23 cellular contexts compared by ENCODE assay signal in the genomic region with DNA sequence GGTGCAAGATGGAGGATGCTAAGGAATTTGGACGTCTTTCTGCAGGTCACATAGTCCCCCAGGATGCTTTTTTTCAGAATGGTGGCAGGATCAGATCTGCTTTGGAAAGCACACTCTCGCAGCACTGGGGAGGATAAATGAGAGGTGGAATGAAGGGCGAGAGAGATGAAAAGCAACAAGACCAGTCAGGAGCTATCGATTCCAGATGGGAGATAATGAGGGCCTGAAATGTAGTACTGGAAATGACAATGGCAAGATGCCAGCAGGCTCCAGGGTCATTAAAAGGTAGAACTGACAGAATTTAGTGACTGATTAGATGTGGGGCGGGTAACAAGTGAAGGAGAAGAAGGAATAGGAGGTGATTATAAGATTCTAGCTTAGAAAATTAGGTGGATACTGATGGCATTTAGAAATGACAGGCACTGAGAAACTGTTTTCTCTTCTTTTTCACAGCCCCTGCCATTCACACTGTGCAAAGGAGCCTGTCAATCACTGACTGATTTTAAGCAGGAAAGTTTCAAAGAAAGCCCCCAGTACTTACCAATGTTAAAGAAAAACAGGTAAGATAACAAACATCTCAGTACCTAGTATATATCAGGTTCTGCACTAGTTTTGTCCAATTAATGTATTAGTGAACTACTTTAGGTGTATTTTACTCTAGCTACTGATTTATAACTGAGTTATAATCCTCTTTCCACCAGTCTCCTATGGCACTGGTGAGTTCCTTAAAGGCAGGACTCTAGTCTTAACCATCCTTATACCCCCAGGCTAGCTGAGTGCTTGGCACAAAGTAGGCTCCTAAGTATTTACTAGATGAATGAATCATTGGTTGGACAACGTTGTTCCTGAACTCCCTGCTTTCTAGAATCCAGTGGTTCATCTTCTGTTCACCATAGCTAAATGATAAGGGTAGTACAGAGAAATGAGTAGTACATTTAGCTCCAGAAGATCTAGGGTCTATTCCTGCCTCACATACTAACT. TPM values are rescaled to one million over a fixed set of nuclear protein-coding genes. Genes with fewer than 3 reads are reported as not detected.
A peak's percentile ranks its signal among the peaks of the same experiment; 100 is the strongest.
DNase-seq lines count a peak whose midpoint lies in the region; TF ChIP-seq lines count a peak whose summit lies in the region.
"Had no signal": no experiment of that assay in that cellular context is flagged by ENCODE, and none has a peak within 500 bp of the region (broad histone marks: within the 10 kb centered on the region; RNA-seq: fewer than 3 reads in every experiment).

No MANE protein-coding gene starts in this region.

- no peaks in the 10 kb centered on the region for H3K79me2 ChIP-seq in mammary epithelial cell (ENCODE audit: insufficient read depth, low read length)

- H3K27ac ChIP-seq in mammary epithelial cell (ENCODE audit: insufficient read depth, low read depth, low read length), result no peak overlapping the region
- H3K27ac ChIP-seq in testis, result no peak overlapping the region
- H3K27ac ChIP-seq: A549, ascending aorta, BLaER1 had no signal

- TF ChIP-seq CTCF in mammary epithelial cell (conservative IDR thresholded peaks at IDR 0.05 in 1 of 2, IDR thresholded peaks at IDR 0.05 in 1 of 2; ENCODE audit: extremely low read depth in 1 of 2, insufficient read depth in 1 of 2, low read depth in 1 of 2, low read length in 2 of 2) (no peak), type B pancreatic cell (conservative IDR thresholded peaks at IDR 0.05) (no peak), testis (IDR thresholded peaks at IDR 0.05) (no peak)

- no peak for TF ChIP-seq POLR2A in testis (IDR thresholded peaks at IDR 0.05)

- dilution Hi-C loops in mammary epithelial cell (cut with HindIII; ENCODE audit: low sequenced_read_pairs), result no loop called here

- intact Hi-C loops in mammary epithelial cell (cut with micrococcal nuclease) (no loop called here), testis (cut with DNase I; ENCODE audit: low total_unique reads) (no loop called here)
- intact Hi-C loops in activated CD4-positive, alpha-beta memory T cell treated with anti-CD3 and anti-CD28 coated beads for 36 hours (cut with micrococcal nuclease), result no loop called here

- H3K4me3 ChIP-seq in mammary epithelial cell (replicated peaks in 1 of 3; ENCODE audit: insufficient read depth in 1 of 3, low read depth in 2 of 3, low read length in 3 of 3) (no peak overlapping the region), testis (no peak overlapping the region)
- H3K4me3 ChIP-seq: A549, ascending aorta, BLaER1 had no signal

- H3K4me1 ChIP-seq in mammary epithelial cell (ENCODE audit: insufficient read depth, low read length), result peaks cover 20% of the 10 kb centered on the region
- peaks cover 5% of the 10 kb centered on the region for H3K4me1 ChIP-seq in testis
- H3K4me1 ChIP-seq: ascending aorta, BLaER1 had no signal

- BruUV-seq in mammary epithelial cell (replicated peaks; lab: Mats Ljungman, UMichigan), result no TSS peak

- H3K9ac ChIP-seq in mammary epithelial cell (ENCODE audit: insufficient read depth, low read length), result no peak overlapping the region
- H3K9ac ChIP-seq: BLaER1, SK-N-SH had no signal

- H3K27me3 ChIP-seq in mammary epithelial cell (ENCODE audit: insufficient read depth, low read length), result no peaks in the 10 kb centered on the region
- no peaks in the 10 kb centered on the region for H3K27me3 ChIP-seq in testis
- H3K27me3 ChIP-seq: ascending aorta, BLaER1 had no signal

- H3K27ac Mint-ChIP-seq in type B pancreatic cell, result no peak overlapping the region
- H3K27ac Mint-ChIP-seq in activated CD4-positive, alpha-beta memory T cell treated with anti-CD3 and anti-CD28 coated beads for 36 hours, result no peak overlapping the region
- H3K27ac Mint-ChIP-seq: naive B cell had no signal

- in situ Hi-C loops in mammary epithelial cell (cut with MboI; ENCODE audit: low sequenced_read_pairs in 2 of 2), result no loop called here

- no peaks in the 10 kb centered on the region for H4K20me1 ChIP-seq in mammary epithelial cell (ENCODE audit: insufficient read depth, low read length)
- H4K20me1 ChIP-seq: BLaER1 had no signal

- POLR2A ChIA-PET in activated CD4-positive, alpha-beta memory T cell treated with anti-CD3 and anti-CD28 coated beads for 36 hours (lab: Charles Lee), result interaction anchor here (0.6 to 0.8 kb wide), 2 partner anchors 9 to 15 kb away, joined by 3 to 4 read pairs; no protein-coding TSS in a partner anchor

- H3K36me3 ChIP-seq in mammary epithelial cell (ENCODE audit: insufficient read depth, low read length), result no peaks in the 10 kb centered on the region
- H3K36me3 ChIP-seq in testis (ENCODE audit: low read depth, missing control alignments), result no peaks in the 10 kb centered on the region
- H3K36me3 ChIP-seq: ascending aorta, BLaER1 had no signal

- H3K27me3 Mint-ChIP-seq in type B pancreatic cell, result peaks cover 6% of the 10 kb centered on the region
- no peaks in the 10 kb centered on the region for H3K27me3 Mint-ChIP-seq in activated CD4-positive, alpha-beta memory T cell treated with anti-CD3 and anti-CD28 coated beads for 36 hours

- H3K4me2 ChIP-seq in mammary epithelial cell (ENCODE audit: insufficient read depth, low read depth, low read length), result no peak overlapping the region
- H3K4me2 ChIP-seq: A549, BLaER1, SK-N-SH had no signal

- peak overlapping the region; percentile 32 for H3K4me3 Mint-ChIP-seq in type B pancreatic cell
- H3K4me3 Mint-ChIP-seq in activated CD4-positive, alpha-beta memory T cell treated with anti-CD3 and anti-CD28 coated beads for 36 hours, result no peak overlapping the region
- H3K4me3 Mint-ChIP-seq: naive B cell had no signal

- H2AFZ ChIP-seq in mammary epithelial cell (ENCODE audit: low read depth, low read length), result no peak overlapping the region

- 72% methylated on average over 6 of the region's 6 CpGs for WGBS in mammary epithelial cell (ENCODE audit: low coverage, missing lambda C conversion rate)
- 66 to 69% methylated on average over 6 of the region's 6 CpGs for WGBS in testis, 2 donors

- no peaks in the 10 kb centered on the region for H3K36me3 Mint-ChIP-seq in type B pancreatic cell
- H3K36me3 Mint-ChIP-seq in activated CD4-positive, alpha-beta memory T cell treated with anti-CD3 and anti-CD28 coated beads for 36 hours, result no peaks in the 10 kb centered on the region

- H3K9me3 ChIP-seq in mammary epithelial cell (replicated peaks; ENCODE audit: insufficient read depth, low read length), result no peaks in the 10 kb centered on the region
- H3K9me3 ChIP-seq in testis, result no peaks in the 10 kb centered on the region
- H3K9me3 ChIP-seq: A549, ascending aorta, BLaER1, SK-N-SH had no signal

- peaks cover 16% of the 10 kb centered on the region for H3K4me1 Mint-ChIP-seq in type B pancreatic cell (ENCODE audit: unreplicated experiment)
- H3K4me1 Mint-ChIP-seq in activated CD4-positive, alpha-beta memory T cell treated with anti-CD3 and anti-CD28 coated beads for 36 hours (ENCODE audit: low read depth), result peaks cover 9% of the 10 kb centered on the region

- CTCF ChIA-PET in mammary epithelial cell (lab: Charles Lee; ENCODE audit: low non-redundant PET), result interaction anchor here (0.7 kb wide), 1 partner anchor 142 kb away, joined by 4 read pairs; no protein-coding TSS in a partner anchor
- CTCF ChIA-PET in activated CD4-positive, alpha-beta memory T cell treated with anti-CD3 and anti-CD28 coated beads for 36 hours (lab: Charles Lee), result interaction anchor here (1.1 to 5.9 kb wide), 3 partner anchors 12 to 56 kb away, joined by 3 to 44 read pairs (median 5); no protein-coding TSS in a partner anchor

- H3K9me3 Mint-ChIP-seq in type B pancreatic cell, result no peaks in the 10 kb centered on the region
- no peaks in the 10 kb centered on the region for H3K9me3 Mint-ChIP-seq in activated CD4-positive, alpha-beta memory T cell treated with anti-CD3 and anti-CD28 coated beads for 36 hours
- H3K9me3 Mint-ChIP-seq: naive B cell had no signal

- DNase-seq in NCI-H748 (lab: John Stamatoyannopoulos, UW; ENCODE audit: unreplicated experiment), result peak; percentile 28
- DNase-seq in NCI-H748 treated with DMSO at 0.1 percent for 48 hours (lab: John Stamatoyannopoulos, UW), result no peak
- peak; percentile 80 for DNase-seq in NCI-H226
- peak; percentile 69 for DNase-seq in mammary epithelial cell
- DNase-seq in type B pancreatic cell (ENCODE audit: extremely low spot score, unreplicated experiment), result no peak
- no peak for DNase-seq in stimulated activated CD4-positive, alpha-beta T cell treated with anti-CD3 and anti-CD28 coated beads, Interleukin-1b, Interleukin-23, amount 100 ng/mL, for 48 hours
- DNase-seq in activated CD4-positive, alpha-beta memory T cell treated with anti-CD3 and anti-CD28 coated beads for 36 hours, result no peak
- no peak for DNase-seq in testis
- DNase-seq: activated CD4-positive, CD25-positive, alpha-beta regulatory T cell; activated naive CD4-positive, alpha-beta T cell treated with anti-CD3 and anti-CD28 coated beads, Interleukin-2, amount 50 U/mL, for 16 hours; activated T-cell treated with anti-CD3 and anti-CD28 coated beads, Interleukin-2, amount 50 U/mL, for 48 hours; Calu3; mesenchymal stem cell; naive B cell; NCI-H774; SK-N-SH had no signal

RNA-seq across cellular contexts. Expression of gene PIGM, which starts 9.2 kb away (rescaled TPM):
- total RNA-seq in mammary epithelial cell (1 to 10 TPM; 5.8 TPM), type B pancreatic cell (ENCODE audit: low replicate concordance) (9.4 and 12.0 TPM in 2 replicates), testis (1 to 10 TPM; 5.1 to 6.5 TPM)
- polyA plus RNA-seq in mammary epithelial cell (3.5 TPM), testis (ENCODE audit: insufficient read depth, low read depth, low replicate concordance) (9.1 TPM)
- 5.6 TPM for polyA minus RNA-seq in mammary epithelial cell
- total RNA-seq in activated CD4-positive, alpha-beta memory T cell treated with anti-CD3 and anti-CD28 coated beads for 36 hours, result 1 to 10 TPM; 4.4 to 4.7 TPM

RNA-seq across cellular contexts. Expression of gene KCNJ10, which starts 47.3 kb away (rescaled TPM):
- total RNA-seq in mammary epithelial cell (not detected), type B pancreatic cell (ENCODE audit: low replicate concordance) (not detected in 2 replicates), testis (1 to 10 TPM in 1 of 2 donors, under 1 TPM in 1; 0.79 to 1.5 TPM)
- polyA plus RNA-seq in mammary epithelial cell (not detected), testis (ENCODE audit: insufficient read depth, low read depth, low replicate concordance) (1.9 TPM)
- polyA minus RNA-seq in mammary epithelial cell, result not detected
- total RNA-seq in activated CD4-positive, alpha-beta memory T cell treated with anti-CD3 and anti-CD28 coated beads for 36 hours, result not detected
- total RNA-seq: ascending aorta, Calu3, G401, omental fat pad, subcutaneous adipose tissue had no signal
- polyA plus RNA-seq: esophagus, SK-N-SH had no signal

RNA-seq across cellular contexts. Expression of gene KCNJ9, which starts 58.7 kb away (rescaled TPM):
- not detected for total RNA-seq in mammary epithelial cell
- polyA plus RNA-seq in mammary epithelial cell, result not detected
- polyA minus RNA-seq in mammary epithelial cell, result not detected
- not detected in 2 replicates for total RNA-seq in type B pancreatic cell (ENCODE audit: low replicate concordance)
- total RNA-seq in activated CD4-positive, alpha-beta memory T cell treated with anti-CD3 and anti-CD28 coated beads for 36 hours, result not detected
- total RNA-seq in testis, result under 1 TPM; 0.55 to 0.68 TPM
- 0.37 TPM for polyA plus RNA-seq in testis (ENCODE audit: insufficient read depth, low read depth, low replicate concordance)
- total RNA-seq: Calu3, G401, omental fat pad, subcutaneous adipose tissue had no signal
- polyA plus RNA-seq: A549, esophagus had no signal

Comparison
In these comparisons a context has a peak if more than half of its experiments do, and no peak if none do; other contexts are left out.
1. DNase-seq: peak in NCI-H748 (single experiment), NCI-H226 (single experiment) and mammary epithelial cell (single experiment); none in NCI-H748 treated with DMSO at 0.1 percent for 48 hours (single experiment), type B pancreatic cell (single experiment), stimulated activated CD4-positive, alpha-beta T cell treated with anti-CD3 and anti-CD28 coated beads, Interleukin-1b, Interleukin-23, amount 100 ng/mL, for 48 hours (single experiment), activated CD4-positive, alpha-beta memory T cell treated with anti-CD3 and anti-CD28 coated beads for 36 hours (single experiment) and testis (single experiment).